19 cellular contexts compared by ENCODE assay signal in genomic region chr1:9418851-9419250, GRCh38.
DNase-seq lines count a peak whose midpoint lies in the region; ATAC-seq and TF ChIP-seq lines count a peak whose summit lies in the region.
"Had no signal": no experiment of that assay in that cellular context is flagged by ENCODE, and none has a peak within 500 bp of the region (broad histone marks: within the 10 kb centered on the region; RNA-seq: fewer than 3 reads in every experiment).

No MANE protein-coding gene starts in this region.

- H3K27me3 ChIP-seq in neuronal stem cell (ENCODE audit: control insufficient read depth in 3 of 3, insufficient read depth in 3 of 3, low read depth in 1 of 3, low read length in 3 of 3): peaks cover 0 to 19% (median 0%) of the 10 kb centered on the region in 3 experiments
- H3K27me3 ChIP-seq: Peyer's patch had no signal

- no peak overlapping the region for H3K4me2 ChIP-seq in neuronal stem cell (ENCODE audit: insufficient read depth, low read length, poor library complexity, severe bottlenecking)

- no peak overlapping the region for H3K14ac ChIP-seq in neuronal stem cell (ENCODE audit: low read length)

- H2BK5ac ChIP-seq in neuronal stem cell (ENCODE audit: low read length): no peak overlapping the region

- peaks cover 0 to under 1% of the 10 kb centered on the region in 2 donors for H3K4me1 ChIP-seq in neuronal stem cell (ENCODE audit: control insufficient read depth in 2 of 2, insufficient read depth in 1 of 2, low read depth in 1 of 2, low read length in 2 of 2)
- H3K4me1 ChIP-seq: HAP-1 had no signal

- peak overlapping the region; percentile 12 for H2AK5ac ChIP-seq in neuronal stem cell (ENCODE audit: low read depth, low read length)

- no peak overlapping the region for H4K8ac ChIP-seq in neuronal stem cell (ENCODE audit: low read depth, low read length)

- ATAC-seq in GM18870 (IDR thresholded peaks at IDR 0.05; ENCODE audit: unreplicated experiment): no peak

- no peak overlapping the region for H2AFZ ChIP-seq in neuronal stem cell (ENCODE audit: low read length)

- peak overlapping the region; percentile 40 for H3K4me3 ChIP-seq in GM12875 (ENCODE audit: low read depth, low read length)
- no peak overlapping the region for H3K4me3 ChIP-seq in neuronal stem cell (ENCODE audit: low read length in 2 of 2)
- H3K4me3 ChIP-seq: HAP-1, Peyer's patch had no signal

- no peak overlapping the region for H3K27ac ChIP-seq in neuronal stem cell (replicated peaks; ENCODE audit: low read length)
- H3K27ac ChIP-seq: 22Rv1, Peyer's patch had no signal

- TF ChIP-seq CTCF in GM12875 (IDR thresholded peaks at IDR 0.05; ENCODE audit: borderline replicate concordance, insufficient read depth, low read depth, low read length): no peak

- no CpG with 5 or more reads among the region's 7 CpGs for WGBS in neuronal stem cell (ENCODE audit: extremely low coverage in 2 of 2, insufficient read length in 2 of 2, insufficient replicate concordance in 1 of 2), 2 donors

- no peak overlapping the region for H3K9ac ChIP-seq in neuronal stem cell (ENCODE audit: low read depth, low read length, poor library complexity)

- no peaks in the 10 kb centered on the region for H3K9me3 ChIP-seq in neuronal stem cell (replicated peaks in 1 of 2; ENCODE audit: control insufficient read depth in 2 of 2, insufficient read depth in 1 of 2, low read depth in 1 of 2, low read length in 2 of 2)
- H3K9me3 ChIP-seq: HAP-1, Peyer's patch had no signal

- no peak overlapping the region for H2BK15ac ChIP-seq in neuronal stem cell (ENCODE audit: low read length)

- no peak overlapping the region for H2BK120ac ChIP-seq in neuronal stem cell (ENCODE audit: low read depth, low read length)

- H2BK12ac ChIP-seq in neuronal stem cell (ENCODE audit: low read length): no peak overlapping the region

- TF ChIP-seq POLR2A in Raji (IDR thresholded peaks at IDR 0.05; ENCODE audit: insufficient read depth, low read depth, low read length): 0 out of 2 replicates have a peak, but pooled peaks have one; percentile 19

- H4K91ac ChIP-seq in neuronal stem cell (ENCODE audit: low read depth, low read length, poor library complexity): no peak overlapping the region

- H3K4ac ChIP-seq in neuronal stem cell (ENCODE audit: low read length): no peak overlapping the region

- peak; percentile 27 for DNase-seq in DMS53 (lab: John Stamatoyannopoulos, UW)
- DNase-seq in DMS53 treated with DMSO at 0.1 percent for 48 hours (lab: John Stamatoyannopoulos, UW; ENCODE audit: unreplicated experiment): no peak
- no peak for DNase-seq in neuronal stem cell (ENCODE audit: low spot score)
- no peak for DNase-seq in LoVo (ENCODE audit: low spot score)
- no peak for DNase-seq in OCI-M1 (lab: John Stamatoyannopoulos, UW)
- DNase-seq: C1 segment of cervical spinal cord, COR-L47, DMS153, GDM1, NCI-H1436, NCI-H2081, NCI-H345, Peyer's patch, SIG-M5 had no signal

- no peaks in the 10 kb centered on the region for H3K79me1 ChIP-seq in neuronal stem cell (ENCODE audit: low read depth, low read length)

- no peak overlapping the region for H3K18ac ChIP-seq in neuronal stem cell (ENCODE audit: low read length)

- no peaks in the 10 kb centered on the region for H3K36me3 ChIP-seq in neuronal stem cell (replicated peaks in 1 of 2; ENCODE audit: control insufficient read depth in 2 of 2, insufficient read depth in 2 of 2, low read length in 2 of 2)
- H3K36me3 ChIP-seq: HAP-1, Peyer's patch had no signal

- no peak overlapping the region for H3K23ac ChIP-seq in neuronal stem cell (ENCODE audit: low read depth, low read length, poor library complexity)
